In genomic region chr14:56339855-56340701, GRCh38 we compare ENCODE assay signal across 8 cellular contexts.
DNase-seq lines count a peak whose midpoint lies in the region; ATAC-seq and TF ChIP-seq lines count a peak whose summit lies in the region.

No MANE protein-coding gene starts in this region.

- H3K4me1 ChIP-seq in esophagus muscularis mucosa = peaks cover 22 to 31% (median 31%) of the 10 kb centered on the region in 4 donors

- H3K27me3 ChIP-seq in esophagus muscularis mucosa = no peaks in the 10 kb centered on the region

- H3K9me3 Mint-ChIP-seq in naive thymus-derived CD8-positive, alpha-beta T cell = no peaks in the 10 kb centered on the region

- 43% methylated on average over 9 of the region's 9 CpGs for WGBS in esophagus muscularis mucosa

- peak; percentile 98 for TF ChIP-seq CTCF in AG10803 (conservative IDR thresholded peaks at IDR 0.05; ENCODE audit: low read length)
- TF ChIP-seq CTCF in esophagus muscularis mucosa (IDR thresholded peaks at IDR 0.05) = peak; percentile 69 to 86 (median 76)

- no peaks in the 10 kb centered on the region for H3K36me3 Mint-ChIP-seq in naive thymus-derived CD8-positive, alpha-beta T cell

- intact Hi-C loops in esophagus muscularis mucosa (cut with DNase I) = loop anchor here (5.0 to 10.0 kb wide), 2 partner anchors 215 to 633 kb away; no protein-coding TSS in a partner anchor

- no peak for TF ChIP-seq EP300 in esophagus muscularis mucosa (IDR thresholded peaks at IDR 0.05)

- no peak for TF ChIP-seq POLR2A in esophagus muscularis mucosa (IDR thresholded peaks at IDR 0.05; ENCODE audit: low read depth)

- no peaks in the 10 kb centered on the region for H3K9me3 ChIP-seq in esophagus muscularis mucosa

- H3K27ac Mint-ChIP-seq in naive thymus-derived CD8-positive, alpha-beta T cell = peak overlapping the region in 1 of 10 donors; percentile 24

- peak overlapping the region in 1 of 4 donors; percentile 1 for H3K27ac ChIP-seq in esophagus muscularis mucosa (replicated peaks in 1 of 4)

- ATAC-seq in GM19025 (IDR thresholded peaks at IDR 0.05; ENCODE audit: low read depth, unreplicated experiment) = peak; percentile 63
- ATAC-seq in HG03565 (IDR thresholded peaks at IDR 0.05; ENCODE audit: unreplicated experiment) = peak; percentile 83
- ATAC-seq in naive thymus-derived CD8-positive, alpha-beta T cell = peak; percentile 58 to 64

- H3K4me3 Mint-ChIP-seq in naive thymus-derived CD8-positive, alpha-beta T cell = no peak overlapping the region

- H3K27me3 Mint-ChIP-seq in naive thymus-derived CD8-positive, alpha-beta T cell = peaks cover 0 to 4% (median 0%) of the 10 kb centered on the region in 5 donors

- POLR2A ChIA-PET in naive thymus-derived CD8-positive, alpha-beta T cell (lab: Charles Lee) = interaction anchor here (0.6 to 0.7 kb wide), 2 partner anchors 221 to 438 kb away, joined by 3 read pairs; no protein-coding TSS in a partner anchor

- DNase-seq in AG10803 (ENCODE audit: low read depth) (peak; percentile 96), NOMO-1 (lab: John Stamatoyannopoulos, UW; ENCODE audit: unreplicated experiment in 2 of 2) (peak; percentile 94 to 97), esophagus muscularis mucosa (ENCODE audit: extremely low spot score) (no peak)
- peak; percentile 62 for DNase-seq in activated CD8-positive, alpha-beta memory T cell treated with anti-CD3 and anti-CD28 coated beads, Interleukin-2, amount 50 U/mL, for 48 hours
- peak; percentile 14 to 73 (median 50) for DNase-seq in naive thymus-derived CD8-positive, alpha-beta T cell
- peak; percentile 27 for DNase-seq in stimulated activated naive CD4-positive, alpha-beta T cell treated with Interleukin-2 at 50 U/mL for 16 hours (lab: John Stamatoyannopoulos, UW)

- no peaks in the 10 kb centered on the region for H3K36me3 ChIP-seq in esophagus muscularis mucosa

- H3K4me3 ChIP-seq in AG10803 (ENCODE audit: low read length) (no peak overlapping the region), esophagus muscularis mucosa (no peak overlapping the region)

- peaks cover 0 to 8% (median 3%) of the 10 kb centered on the region in 4 donors for H3K4me1 Mint-ChIP-seq in naive thymus-derived CD8-positive, alpha-beta T cell
